Comparison of ENCODE assay signal across 14 cellular contexts in the genomic region with DNA sequence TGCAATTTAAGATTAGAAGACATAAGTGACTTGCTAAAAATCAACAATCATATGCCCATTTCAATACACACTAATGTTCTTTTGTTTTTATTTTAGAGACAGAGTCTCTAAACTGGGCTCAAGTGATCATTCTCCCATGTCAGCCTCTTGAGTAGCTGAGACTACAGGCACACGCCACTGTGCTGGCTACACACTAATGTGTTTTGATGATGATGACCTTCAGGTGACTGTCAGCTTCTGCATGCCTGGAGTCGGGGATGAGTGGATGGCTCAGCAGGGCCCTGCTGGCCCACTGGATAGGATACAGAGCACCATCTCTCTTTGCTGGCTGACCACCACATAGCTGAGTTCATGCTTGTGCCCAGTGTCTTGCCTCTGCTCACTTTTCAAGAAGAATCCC. TPM values are rescaled to one million over a fixed set of nuclear protein-coding genes. Genes with fewer than 3 reads are reported as not detected.
A peak's percentile ranks its signal among the peaks of the same experiment; 100 is the strongest.
DNase-seq lines count a peak whose midpoint lies in the region; ATAC-seq and TF ChIP-seq lines count a peak whose summit lies in the region.
"Had no signal": no experiment of that assay in that cellular context is flagged by ENCODE, and none has a peak within 500 bp of the region (broad histone marks: within the 10 kb centered on the region; RNA-seq: fewer than 3 reads in every experiment).

No MANE protein-coding gene starts in this region.

- no peak overlapping the region for H3K27ac Mint-ChIP-seq in MCF 10A (ENCODE audit: low read depth, unreplicated experiment)
- H3K27ac Mint-ChIP-seq: B cell; CD4-positive, alpha-beta memory T cell had no signal

- no peaks in the 10 kb centered on the region for H4K20me1 ChIP-seq in IMR-90 (ENCODE audit: insufficient read depth, low read length)
- H4K20me1 ChIP-seq in OCI-LY1 (ENCODE audit: insufficient read depth, low read length): no peaks in the 10 kb centered on the region

- H2BK120ac ChIP-seq in IMR-90 (ENCODE audit: low read depth, low read length): no peak overlapping the region

- TF ChIP-seq CTCF in IMR-90 (conservative IDR thresholded peaks at IDR 0.05; ENCODE audit: low read depth, low read length) (no peak), OCI-LY1 (IDR thresholded peaks at IDR 0.05; ENCODE audit: low read length) (no peak), MCF 10A (IDR thresholded peaks at IDR 0.05; ENCODE audit: unreplicated experiment) (no peak)

- in situ Hi-C loops in IMR-90 (cut with MboI; ENCODE audit: low sequenced_read_pairs): no loop called here

- ATAC-seq in IMR-90 (ENCODE audit: low read depth): no peak
- ATAC-seq: HCT116 had no signal

- H3K27me3 ChIP-seq in IMR-90 (ENCODE audit: control insufficient read depth, insufficient read depth, low read length): peaks cover 30% of the 10 kb centered on the region
- H3K27me3 ChIP-seq in OCI-LY1 (ENCODE audit: insufficient read depth, low read length): no peaks in the 10 kb centered on the region

- no peaks in the 10 kb centered on the region; the same call in 1 of the 2 replicates for H3K9me1 ChIP-seq in IMR-90 (ENCODE audit: insufficient read depth, low read length)

- no peak for TF ChIP-seq POLR2A in IMR-90 (IDR thresholded peaks at IDR 0.05; ENCODE audit: low read depth, low read length)

- no peaks in the 10 kb centered on the region for H3K9me2 ChIP-seq in OCI-LY1 (ENCODE audit: low read depth, low read length)

- dilution Hi-C loops in IMR-90 (cut with HindIII; ENCODE audit: low sequenced_read_pairs, unreplicated experiment): no loop called here

- H3K79me1 ChIP-seq in IMR-90 (ENCODE audit: low read depth in 1 of 2, low read length in 2 of 2): no peaks in the 10 kb centered on the region

- H3K18ac ChIP-seq in IMR-90 (ENCODE audit: low read depth, low read length): no peak overlapping the region

- no peaks in the 10 kb centered on the region for H3K79me2 ChIP-seq in OCI-LY1 (ENCODE audit: insufficient read depth, low read length)

- TF ChIP-seq RAD21 in IMR-90 (IDR thresholded peaks at IDR 0.05; ENCODE audit: low read length): no peak

- no peak overlapping the region for H3K9ac ChIP-seq in IMR-90 (ENCODE audit: low read depth, low read length)
- H3K9ac ChIP-seq in OCI-LY1 (ENCODE audit: low read length): peak overlapping the region; percentile 7; the same call in 1 of the 2 replicates
- H3K9ac ChIP-seq: GM23248 had no signal

- no peak overlapping the region for H2AK5ac ChIP-seq in IMR-90 (ENCODE audit: low read depth, low read length)

- peak overlapping the region; percentile 47 for H2AK9ac ChIP-seq in IMR-90 (replicated peaks; ENCODE audit: low read depth, low read length, poor library complexity)

- H3K36me3 ChIP-seq in IMR-90 (ENCODE audit: control insufficient read depth, insufficient read depth, low read length): no peaks in the 10 kb centered on the region
- peaks cover 26% of the 10 kb centered on the region for H3K36me3 ChIP-seq in OCI-LY1 (ENCODE audit: insufficient read depth, low read length)

- no peak overlapping the region for H4K8ac ChIP-seq in IMR-90 (ENCODE audit: low read depth in 2 of 2, low read length in 2 of 2)

- no peak overlapping the region for H3K4me3 Mint-ChIP-seq in MCF 10A (ENCODE audit: unreplicated experiment)
- H3K4me3 Mint-ChIP-seq: B cell; CD4-positive, alpha-beta memory T cell had no signal

- no peak overlapping the region for H3K23ac ChIP-seq in IMR-90 (ENCODE audit: low read depth, low read length)

- H3K4me1 ChIP-seq in IMR-90 (ENCODE audit: control insufficient read depth, insufficient read depth, low read length) (no peaks in the 10 kb centered on the region), OCI-LY1 (ENCODE audit: insufficient read depth, low read length, severe bottlenecking) (peaks cover 57% of the 10 kb centered on the region)

- BruUV-seq in IMR-90 (replicated peaks; lab: Mats Ljungman, UMichigan) (no TSS peak), MCF 10A (replicated peaks; lab: Mats Ljungman, UMichigan) (no TSS peak)

- H3K4me2 ChIP-seq in IMR-90 (ENCODE audit: low read depth, low read length): no peak overlapping the region
- no peak overlapping the region; the same call in 1 of the 2 replicates for H3K4me2 ChIP-seq in OCI-LY1 (ENCODE audit: low read length)

- H3K9me3 ChIP-seq in IMR-90 (ENCODE audit: control insufficient read depth, insufficient read depth, low read length): no peaks in the 10 kb centered on the region
- H3K9me3 ChIP-seq in OCI-LY1 (ENCODE audit: low read length): peaks cover 19% of the 10 kb centered on the region

- H3K9me3 Mint-ChIP-seq in MCF 10A (ENCODE audit: unreplicated experiment): no peaks in the 10 kb centered on the region

- intact Hi-C loops in IMR-90 (cut with micrococcal nuclease) (no loop called here), MCF 10A (cut with micrococcal nuclease) (no loop called here)

- no CpG with 5 or more reads among the region's 2 CpGs for WGBS in IMR-90 (ENCODE audit: extremely low coverage in 2 of 2, insufficient read length in 1 of 2), 2 experiments

- H3K4me1 Mint-ChIP-seq in MCF 10A (ENCODE audit: insufficient read depth, unreplicated experiment): no peaks in the 10 kb centered on the region
- H3K4me1 Mint-ChIP-seq: CD4-positive, alpha-beta memory T cell had no signal

- CTCF ChIA-PET in IMR-90 (lab: Yijun Ruan, JAX) (no interaction called here), MCF 10A (lab: Yijun Ruan, JAX) (interaction anchor here (1.3 kb wide), 1 partner anchor 23 kb away, joined by 6 read pairs; no protein-coding TSS in a partner anchor)

- H3F3A ChIP-seq in OCI-LY1 (ENCODE audit: insufficient read depth, low read length): no peaks in the 10 kb centered on the region

- H3K36me3 Mint-ChIP-seq in MCF 10A (ENCODE audit: insufficient read depth, unreplicated experiment): no peaks in the 10 kb centered on the region
- H3K36me3 Mint-ChIP-seq: CD4-positive, alpha-beta memory T cell had no signal

- H3K27me3 Mint-ChIP-seq in MCF 10A (ENCODE audit: insufficient read depth, unreplicated experiment): peaks cover 8% of the 10 kb centered on the region
- H3K27me3 Mint-ChIP-seq: B cell had no signal

- H3K4me3 ChIP-seq in IMR-90 (ENCODE audit: insufficient read depth, low read depth, low read length) (no peak overlapping the region), OCI-LY1 (ENCODE audit: low read depth, low read length, poor library complexity, severe bottlenecking) (no peak overlapping the region)
- H3K4me3 ChIP-seq: GM23248 had no signal

- no peak overlapping the region for H2AFZ ChIP-seq in IMR-90 (replicated peaks; ENCODE audit: low read length, poor library complexity)
- no peak overlapping the region for H2AFZ ChIP-seq in OCI-LY1 (ENCODE audit: low read length)
- H2AFZ ChIP-seq: GM23248 had no signal

- H2BK20ac ChIP-seq in IMR-90 (ENCODE audit: low read depth, low read length): no peak overlapping the region

- no peak overlapping the region for H4K5ac ChIP-seq in IMR-90 (ENCODE audit: low read depth, low read length)

- H3K27ac ChIP-seq in IMR-90 (ENCODE audit: insufficient read depth, low read length) (no peak overlapping the region), OCI-LY1 (ENCODE audit: low read depth, low read length, poor library complexity, severe bottlenecking) (peak overlapping the region; percentile 49)
- H3K27ac ChIP-seq: C4-2B, GM23248 had no signal

- H2BK5ac ChIP-seq in IMR-90 (ENCODE audit: low read depth, low read length, poor library complexity, severe bottlenecking): no peak overlapping the region

- H3K4ac ChIP-seq in IMR-90 (ENCODE audit: low read depth, low read length): no peak overlapping the region

- POLR2A ChIA-PET in IMR-90 (lab: Charles Lee; ENCODE audit: unreplicated experiment): no interaction called here
- POLR2A ChIA-PET in MCF 10A (lab: Yijun Ruan, JAX): no interaction called here

- no peak overlapping the region for H3K56ac ChIP-seq in IMR-90 (ENCODE audit: extremely low read depth, insufficient read depth, low read length)

- H2BK15ac ChIP-seq in IMR-90 (ENCODE audit: low read depth, low read length): no peak overlapping the region

- DNase-seq in IMR-90 (no peak), retina (peak; percentile 28), UCSD-AML1 (lab: John Stamatoyannopoulos, UW; ENCODE audit: unreplicated experiment) (no peak), globus pallidus (ENCODE audit: low spot score) (no peak), MCF 10A (ENCODE audit: unreplicated experiment) (no peak), D341Med (ENCODE audit: low spot score) (no peak)
- DNase-seq: CD4-positive, alpha-beta memory T cell; DND-41; GF-D8 had no signal

- H4K91ac ChIP-seq in IMR-90 (ENCODE audit: insufficient read depth, low read depth, low read length): no peak overlapping the region

- H3K14ac ChIP-seq in IMR-90 (replicated peaks; ENCODE audit: low read depth, low read length): no peak overlapping the region

TF ChIP-seq in IMR-90, 13 proteins besides CTCF, POLR2A, EP300 and RAD21 (continues in another document):
- TF ChIP-seq, protein P1, sequence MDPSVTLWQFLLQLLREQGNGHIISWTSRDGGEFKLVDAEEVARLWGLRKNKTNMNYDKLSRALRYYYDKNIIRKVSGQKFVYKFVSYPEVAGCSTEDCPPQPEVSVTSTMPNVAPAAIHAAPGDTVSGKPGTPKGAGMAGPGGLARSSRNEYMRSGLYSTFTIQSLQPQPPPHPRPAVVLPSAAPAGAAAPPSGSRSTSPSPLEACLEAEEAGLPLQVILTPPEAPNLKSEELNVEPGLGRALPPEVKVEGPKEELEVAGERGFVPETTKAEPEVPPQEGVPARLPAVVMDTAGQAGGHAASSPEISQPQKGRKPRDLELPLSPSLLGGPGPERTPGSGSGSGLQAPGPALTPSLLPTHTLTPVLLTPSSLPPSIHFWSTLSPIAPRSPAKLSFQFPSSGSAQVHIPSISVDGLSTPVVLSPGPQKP (IDR thresholded peaks at IDR 0.05; ENCODE audit: borderline replicate concordance, low read depth, low read length): no peak
- TF ChIP-seq SMC3 (IDR thresholded peaks at IDR 0.05; ENCODE audit: low read depth, low read length): no peak
- no peak for TF ChIP-seq FOS (IDR thresholded peaks at IDR 0.05; ENCODE audit: low read depth, low read length)
- no peak for TF ChIP-seq MAZ (IDR thresholded peaks at IDR 0.05; ENCODE audit: borderline replicate concordance, low read depth, low read length)
- no peak for TF ChIP-seq CEBPB (IDR thresholded peaks at IDR 0.05; ENCODE audit: low read depth, low read length)
- TF ChIP-seq CHD1 (IDR thresholded peaks at IDR 0.05; ENCODE audit: low read depth, low read length): no peak
- no peak for TF ChIP-seq RCOR1 (IDR thresholded peaks at IDR 0.05; ENCODE audit: insufficient replicate concordance, low read length)

RNA-seq across cellular contexts. Expression of a gene that starts 27.0 kb away (rescaled TPM):
- total RNA-seq in IMR-90 (2012; rRNA removed) (not detected in 2 replicates), MCF 10A (2022) (not detected in 2 replicates)
- polyA plus RNA-seq in IMR-90 (2012; rRNA removed): not detected in 2 replicates
- not detected in 2 replicates for polyA plus RNA-seq in IMR-90 (2012; cell fraction: cytosol; rRNA removed)
- 0.02 TPM in 1 of 2 replicates, not detected in the other for polyA plus RNA-seq in IMR-90 (2012; cell fraction: nucleus; rRNA removed; ENCODE audit: low replicate concordance)
